In the genomic region with DNA sequence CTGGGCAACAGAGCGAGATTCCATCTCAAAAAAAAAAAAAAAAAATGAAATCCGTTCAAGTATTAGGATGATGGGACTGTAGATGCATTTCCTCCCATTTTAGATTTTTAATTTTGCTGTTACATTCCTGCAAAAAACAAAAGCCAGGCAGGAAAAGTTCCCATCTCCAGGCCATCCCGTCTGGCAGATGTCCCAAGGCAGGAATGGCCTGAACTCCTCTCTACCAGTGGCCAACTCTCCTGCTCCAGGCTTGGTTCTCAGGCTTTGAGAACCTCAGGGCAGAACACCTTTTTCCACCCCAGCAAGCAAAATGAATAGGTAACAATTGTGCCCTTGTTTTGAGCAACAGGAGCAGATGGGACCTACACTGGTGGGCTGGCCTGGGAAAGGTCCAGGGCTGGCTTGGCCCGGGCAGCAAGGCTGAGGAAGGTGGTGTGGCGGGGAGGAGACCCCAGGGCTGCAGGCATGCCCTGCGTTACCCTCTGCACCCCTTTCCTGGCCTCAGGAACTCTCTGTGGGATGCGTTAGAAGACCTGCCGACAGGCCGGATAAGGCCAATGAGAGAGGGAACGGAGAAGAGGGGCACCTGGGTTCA, we compare ENCODE assay signal across 1 cellular context.
TF ChIP-seq lines count a peak whose summit lies in the region.

No MANE protein-coding gene starts in this region.

TF ChIP-seq in HepG2, 621 proteins besides CTCF, POLR2A, EP300 and RAD21 (continued from another document):
- TF ChIP-seq, protein P1, sequence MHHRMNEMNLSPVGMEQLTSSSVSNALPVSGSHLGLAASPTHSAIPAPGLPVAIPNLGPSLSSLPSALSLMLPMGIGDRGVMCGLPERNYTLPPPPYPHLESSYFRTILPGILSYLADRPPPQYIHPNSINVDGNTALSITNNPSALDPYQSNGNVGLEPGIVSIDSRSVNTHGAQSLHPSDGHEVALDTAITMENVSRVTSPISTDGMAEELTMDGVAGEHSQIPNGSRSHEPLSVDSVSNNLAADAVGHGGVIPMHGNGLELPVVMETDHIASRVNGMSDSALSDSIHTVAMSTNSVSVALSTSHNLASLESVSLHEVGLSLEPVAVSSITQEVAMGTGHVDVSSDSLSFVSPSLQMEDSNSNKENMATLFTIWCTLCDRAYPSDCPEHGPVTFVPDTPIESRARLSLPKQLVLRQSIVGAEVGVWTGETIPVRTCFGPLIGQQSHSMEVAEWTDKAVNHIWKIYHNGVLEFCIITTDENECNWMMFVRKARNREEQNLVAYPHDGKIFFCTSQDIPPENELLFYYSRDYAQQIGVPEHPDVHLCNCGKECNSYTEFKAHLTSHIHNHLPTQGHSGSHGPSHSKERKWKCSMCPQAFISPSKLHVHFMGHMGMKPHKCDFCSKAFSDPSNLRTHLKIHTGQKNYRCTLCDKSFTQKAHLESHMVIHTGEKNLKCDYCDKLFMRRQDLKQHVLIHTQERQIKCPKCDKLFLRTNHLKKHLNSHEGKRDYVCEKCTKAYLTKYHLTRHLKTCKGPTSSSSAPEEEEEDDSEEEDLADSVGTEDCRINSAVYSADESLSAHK (CRISPR knock-in tag; IDR thresholded peaks at IDR 0.05; ENCODE audit: borderline replicate concordance): no peak
- no peak for TF ChIP-seq YEATS4 (CRISPR knock-in tag; IDR thresholded peaks at IDR 0.05; ENCODE audit: borderline replicate concordance)
- TF ChIP-seq STAG1 (CRISPR knock-in tag; IDR thresholded peaks at IDR 0.05): no peak
- TF ChIP-seq, protein P2, sequence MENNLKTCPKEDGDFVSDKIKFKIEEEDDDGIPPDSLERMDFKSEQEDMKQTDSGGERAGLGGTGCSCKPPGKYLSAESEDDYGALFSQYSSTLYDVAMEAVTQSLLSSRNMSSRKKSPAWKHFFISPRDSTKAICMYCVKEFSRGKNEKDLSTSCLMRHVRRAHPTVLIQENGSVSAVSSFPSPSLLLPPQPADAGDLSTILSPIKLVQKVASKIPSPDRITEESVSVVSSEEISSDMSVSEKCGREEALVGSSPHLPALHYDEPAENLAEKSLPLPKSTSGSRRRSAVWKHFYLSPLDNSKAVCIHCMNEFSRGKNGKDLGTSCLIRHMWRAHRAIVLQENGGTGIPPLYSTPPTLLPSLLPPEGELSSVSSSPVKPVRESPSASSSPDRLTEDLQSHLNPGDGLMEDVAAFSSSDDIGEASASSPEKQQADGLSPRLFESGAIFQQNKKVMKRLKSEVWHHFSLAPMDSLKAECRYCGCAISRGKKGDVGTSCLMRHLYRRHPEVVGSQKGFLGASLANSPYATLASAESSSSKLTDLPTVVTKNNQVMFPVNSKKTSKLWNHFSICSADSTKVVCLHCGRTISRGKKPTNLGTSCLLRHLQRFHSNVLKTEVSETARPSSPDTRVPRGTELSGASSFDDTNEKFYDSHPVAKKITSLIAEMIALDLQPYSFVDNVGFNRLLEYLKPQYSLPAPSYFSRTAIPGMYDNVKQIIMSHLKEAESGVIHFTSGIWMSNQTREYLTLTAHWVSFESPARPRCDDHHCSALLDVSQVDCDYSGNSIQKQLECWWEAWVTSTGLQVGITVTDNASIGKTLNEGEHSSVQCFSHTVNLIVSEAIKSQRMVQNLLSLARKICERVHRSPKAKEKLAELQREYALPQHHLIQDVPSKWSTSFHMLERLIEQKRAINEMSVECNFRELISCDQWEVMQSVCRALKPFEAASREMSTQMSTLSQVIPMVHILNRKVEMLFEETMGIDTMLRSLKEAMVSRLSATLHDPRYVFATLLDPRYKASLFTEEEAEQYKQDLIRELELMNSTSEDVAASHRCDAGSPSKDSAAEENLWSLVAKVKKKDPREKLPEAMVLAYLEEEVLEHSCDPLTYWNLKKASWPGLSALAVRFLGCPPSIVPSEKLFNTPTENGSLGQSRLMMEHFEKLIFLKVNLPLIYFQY (CRISPR knock-in tag; IDR thresholded peaks at IDR 0.05; ENCODE audit: borderline replicate concordance): no peak
- TF ChIP-seq, protein P3, sequence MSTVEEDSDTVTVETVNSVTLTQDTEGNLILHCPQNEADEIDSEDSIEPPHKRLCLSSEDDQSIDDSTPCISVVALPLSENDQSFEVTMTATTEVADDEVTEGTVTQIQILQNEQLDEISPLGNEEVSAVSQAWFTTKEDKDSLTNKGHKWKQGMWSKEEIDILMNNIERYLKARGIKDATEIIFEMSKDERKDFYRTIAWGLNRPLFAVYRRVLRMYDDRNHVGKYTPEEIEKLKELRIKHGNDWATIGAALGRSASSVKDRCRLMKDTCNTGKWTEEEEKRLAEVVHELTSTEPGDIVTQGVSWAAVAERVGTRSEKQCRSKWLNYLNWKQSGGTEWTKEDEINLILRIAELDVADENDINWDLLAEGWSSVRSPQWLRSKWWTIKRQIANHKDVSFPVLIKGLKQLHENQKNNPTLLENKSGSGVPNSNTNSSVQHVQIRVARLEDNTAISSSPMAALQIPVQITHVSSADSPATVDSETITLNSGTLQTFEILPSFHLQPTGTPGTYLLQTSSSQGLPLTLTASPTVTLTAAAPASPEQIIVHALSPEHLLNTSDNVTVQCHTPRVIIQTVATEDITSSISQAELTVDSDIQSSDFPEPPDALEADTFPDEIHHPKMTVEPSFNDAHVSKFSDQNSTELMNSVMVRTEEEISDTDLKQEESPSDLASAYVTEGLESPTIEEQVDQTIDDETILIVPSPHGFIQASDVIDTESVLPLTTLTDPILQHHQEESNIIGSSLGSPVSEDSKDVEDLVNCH (CRISPR knock-in tag; IDR thresholded peaks at IDR 0.05): no peak
- no peak for TF ChIP-seq ZNF12 (CRISPR knock-in tag; IDR thresholded peaks at IDR 0.05)
- TF ChIP-seq MXD4 (CRISPR knock-in tag; IDR thresholded peaks at IDR 0.05): no peak
- TF ChIP-seq, protein P4, sequence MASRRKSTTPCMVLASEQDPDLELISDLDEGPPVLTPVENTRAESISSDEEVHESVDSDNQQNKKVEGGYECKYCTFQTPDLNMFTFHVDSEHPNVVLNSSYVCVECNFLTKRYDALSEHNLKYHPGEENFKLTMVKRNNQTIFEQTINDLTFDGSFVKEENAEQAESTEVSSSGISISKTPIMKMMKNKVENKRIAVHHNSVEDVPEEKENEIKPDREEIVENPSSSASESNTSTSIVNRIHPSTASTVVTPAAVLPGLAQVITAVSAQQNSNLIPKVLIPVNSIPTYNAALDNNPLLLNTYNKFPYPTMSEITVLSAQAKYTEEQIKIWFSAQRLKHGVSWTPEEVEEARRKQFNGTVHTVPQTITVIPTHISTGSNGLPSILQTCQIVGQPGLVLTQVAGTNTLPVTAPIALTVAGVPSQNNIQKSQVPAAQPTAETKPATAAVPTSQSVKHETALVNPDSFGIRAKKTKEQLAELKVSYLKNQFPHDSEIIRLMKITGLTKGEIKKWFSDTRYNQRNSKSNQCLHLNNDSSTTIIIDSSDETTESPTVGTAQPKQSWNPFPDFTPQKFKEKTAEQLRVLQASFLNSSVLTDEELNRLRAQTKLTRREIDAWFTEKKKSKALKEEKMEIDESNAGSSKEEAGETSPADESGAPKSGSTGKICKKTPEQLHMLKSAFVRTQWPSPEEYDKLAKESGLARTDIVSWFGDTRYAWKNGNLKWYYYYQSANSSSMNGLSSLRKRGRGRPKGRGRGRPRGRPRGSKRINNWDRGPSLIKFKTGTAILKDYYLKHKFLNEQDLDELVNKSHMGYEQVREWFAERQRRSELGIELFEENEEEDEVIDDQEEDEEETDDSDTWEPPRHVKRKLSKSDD (CRISPR knock-in tag; IDR thresholded peaks at IDR 0.05; ENCODE audit: low read depth): no peak
- TF ChIP-seq NFRKB (IDR thresholded peaks at IDR 0.05): no peak
- no peak for TF ChIP-seq ZNF746 (CRISPR knock-in tag; IDR thresholded peaks at IDR 0.05)
- TF ChIP-seq ZNF672 (CRISPR knock-in tag; IDR thresholded peaks at IDR 0.05): no peak
- no peak for TF ChIP-seq ADNP (CRISPR knock-in tag; IDR thresholded peaks at IDR 0.05)
- no peak for TF ChIP-seq KLF16 (CRISPR knock-in tag; IDR thresholded peaks at IDR 0.05)
- no peak for TF ChIP-seq ZNF607 (CRISPR knock-in tag; IDR thresholded peaks at IDR 0.05; ENCODE audit: borderline replicate concordance)
- TF ChIP-seq ZNF619 (CRISPR knock-in tag; IDR thresholded peaks at IDR 0.05): no peak
- TF ChIP-seq, protein P5, sequence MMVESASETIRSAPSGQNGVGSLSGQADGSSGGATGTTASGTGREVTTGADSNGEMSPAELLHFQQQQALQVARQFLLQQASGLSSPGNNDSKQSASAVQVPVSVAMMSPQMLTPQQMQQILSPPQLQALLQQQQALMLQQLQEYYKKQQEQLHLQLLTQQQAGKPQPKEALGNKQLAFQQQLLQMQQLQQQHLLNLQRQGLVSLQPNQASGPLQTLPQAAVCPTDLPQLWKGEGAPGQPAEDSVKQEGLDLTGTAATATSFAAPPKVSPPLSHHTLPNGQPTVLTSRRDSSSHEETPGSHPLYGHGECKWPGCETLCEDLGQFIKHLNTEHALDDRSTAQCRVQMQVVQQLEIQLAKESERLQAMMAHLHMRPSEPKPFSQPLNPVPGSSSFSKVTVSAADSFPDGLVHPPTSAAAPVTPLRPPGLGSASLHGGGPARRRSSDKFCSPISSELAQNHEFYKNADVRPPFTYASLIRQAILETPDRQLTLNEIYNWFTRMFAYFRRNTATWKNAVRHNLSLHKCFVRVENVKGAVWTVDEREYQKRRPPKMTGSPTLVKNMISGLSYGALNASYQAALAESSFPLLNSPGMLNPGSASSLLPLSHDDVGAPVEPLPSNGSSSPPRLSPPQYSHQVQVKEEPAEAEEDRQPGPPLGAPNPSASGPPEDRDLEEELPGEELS (CRISPR knock-in tag; IDR thresholded peaks at IDR 0.05): no peak
